8 cellular contexts compared by ENCODE assay signal in the genomic region with DNA sequence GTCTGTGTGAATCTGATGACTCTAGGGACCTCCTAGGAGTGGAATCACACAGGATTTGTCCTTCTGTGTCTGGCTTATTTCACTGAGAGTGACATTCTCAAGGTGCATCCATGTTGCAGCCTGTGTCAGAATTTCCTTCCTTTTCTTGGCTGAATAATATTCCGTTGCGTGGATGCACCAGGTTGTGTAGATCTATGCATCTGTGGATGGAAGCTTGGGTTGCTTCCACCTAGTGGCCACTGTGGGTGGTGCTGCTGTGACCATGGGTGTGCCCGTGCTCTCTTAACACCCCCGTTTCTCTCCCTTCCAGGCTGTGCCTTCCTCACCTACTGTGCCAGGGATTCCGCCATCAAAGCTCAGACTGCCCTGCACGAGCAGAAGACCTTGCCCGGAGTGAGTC.
A peak's percentile ranks its signal among the peaks of the same experiment; 100 is the strongest.
DNase-seq lines count a peak whose midpoint lies in the region; ATAC-seq and TF ChIP-seq lines count a peak whose summit lies in the region.

No MANE protein-coding gene starts in this region.

- no peak for TF ChIP-seq EP300 in Ishikawa (IDR thresholded peaks at IDR 0.05; ENCODE audit: borderline replicate concordance)

- ATAC-seq in stimulated activated naive CD8-positive, alpha-beta T cell treated with anti-CD3 and anti-CD28 coated beads, Interleukin-15, Interleukin-2, amounts not matched to agents 100 U/mL and 50 U/mL, for 24 hours = peak; percentile 65
- ATAC-seq in HG02852 (IDR thresholded peaks at IDR 0.05; ENCODE audit: unreplicated experiment) (no peak), HG03432 (IDR thresholded peaks at IDR 0.05; ENCODE audit: unreplicated experiment) (no peak)

- peak; percentile 48 for TF ChIP-seq CTCF in AG09319 (IDR thresholded peaks at IDR 0.05; ENCODE audit: low read depth, low read length)

- TF ChIP-seq RAD21 in Ishikawa (IDR thresholded peaks at IDR 0.05; ENCODE audit: low read depth) = peak; percentile 40; the same call in 1 of the 2 replicates

- no peak for DNase-seq in AG09319 (ENCODE audit: extremely low read depth, low read depth)
- DNase-seq in activated CD8-positive, alpha-beta memory T cell treated with anti-CD3 and anti-CD28 coated beads, Interleukin-2, amount 50 U/mL, for 48 hours = peak; percentile 70
- peak; percentile 45 for DNase-seq in germinal center (ENCODE audit: low spot score)
- peak; percentile 61 for DNase-seq in stimulated activated naive CD8-positive, alpha-beta T cell treated with anti-CD3 and anti-CD28 coated beads, Interleukin-15, Interleukin-2, amounts not matched to agents 100 U/mL and 50 U/mL, for 24 hours
- DNase-seq in COR-L47 (lab: John Stamatoyannopoulos, UW) = no peak

TF ChIP-seq in Ishikawa, 13 proteins besides CTCF, POLR2A, EP300 and RAD21:
- TF ChIP-seq, protein P1, sequence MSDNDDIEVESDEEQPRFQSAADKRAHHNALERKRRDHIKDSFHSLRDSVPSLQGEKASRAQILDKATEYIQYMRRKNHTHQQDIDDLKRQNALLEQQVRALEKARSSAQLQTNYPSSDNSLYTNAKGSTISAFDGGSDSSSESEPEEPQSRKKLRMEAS (IDR thresholded peaks at IDR 0.05) = no peak
- TF ChIP-seq CREB1 (IDR thresholded peaks at IDR 0.05; ENCODE audit: low read depth) (no peak), EGR1 (IDR thresholded peaks at IDR 0.05) (no peak), YY1 (IDR thresholded peaks at IDR 0.05; ENCODE audit: low read depth) (no peak), TEAD4 (IDR thresholded peaks at IDR 0.05) (no peak), CEBPB (IDR thresholded peaks at IDR 0.05) (no peak), FOXM1 (IDR thresholded peaks at IDR 0.05; ENCODE audit: borderline replicate concordance, low read depth) (no peak), TCF12 (IDR thresholded peaks at IDR 0.05; ENCODE audit: low read depth) (no peak), NFIC (IDR thresholded peaks at IDR 0.05) (no peak), TAF1 (IDR thresholded peaks at IDR 0.05; ENCODE audit: low read depth) (no peak), ZBTB7A (IDR thresholded peaks at IDR 0.05; ENCODE audit: low read depth) (no peak)
- TF ChIP-seq, protein P2, sequence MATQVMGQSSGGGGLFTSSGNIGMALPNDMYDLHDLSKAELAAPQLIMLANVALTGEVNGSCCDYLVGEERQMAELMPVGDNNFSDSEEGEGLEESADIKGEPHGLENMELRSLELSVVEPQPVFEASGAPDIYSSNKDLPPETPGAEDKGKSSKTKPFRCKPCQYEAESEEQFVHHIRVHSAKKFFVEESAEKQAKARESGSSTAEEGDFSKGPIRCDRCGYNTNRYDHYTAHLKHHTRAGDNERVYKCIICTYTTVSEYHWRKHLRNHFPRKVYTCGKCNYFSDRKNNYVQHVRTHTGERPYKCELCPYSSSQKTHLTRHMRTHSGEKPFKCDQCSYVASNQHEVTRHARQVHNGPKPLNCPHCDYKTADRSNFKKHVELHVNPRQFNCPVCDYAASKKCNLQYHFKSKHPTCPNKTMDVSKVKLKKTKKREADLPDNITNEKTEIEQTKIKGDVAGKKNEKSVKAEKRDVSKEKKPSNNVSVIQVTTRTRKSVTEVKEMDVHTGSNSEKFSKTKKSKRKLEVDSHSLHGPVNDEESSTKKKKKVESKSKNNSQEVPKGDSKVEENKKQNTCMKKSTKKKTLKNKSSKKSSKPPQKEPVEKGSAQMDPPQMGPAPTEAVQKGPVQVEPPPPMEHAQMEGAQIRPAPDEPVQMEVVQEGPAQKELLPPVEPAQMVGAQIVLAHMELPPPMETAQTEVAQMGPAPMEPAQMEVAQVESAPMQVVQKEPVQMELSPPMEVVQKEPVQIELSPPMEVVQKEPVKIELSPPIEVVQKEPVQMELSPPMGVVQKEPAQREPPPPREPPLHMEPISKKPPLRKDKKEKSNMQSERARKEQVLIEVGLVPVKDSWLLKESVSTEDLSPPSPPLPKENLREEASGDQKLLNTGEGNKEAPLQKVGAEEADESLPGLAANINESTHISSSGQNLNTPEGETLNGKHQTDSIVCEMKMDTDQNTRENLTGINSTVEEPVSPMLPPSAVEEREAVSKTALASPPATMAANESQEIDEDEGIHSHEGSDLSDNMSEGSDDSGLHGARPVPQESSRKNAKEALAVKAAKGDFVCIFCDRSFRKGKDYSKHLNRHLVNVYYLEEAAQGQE (IDR thresholded peaks at IDR 0.05; ENCODE audit: low read depth) = no peak
- TF ChIP-seq, protein P3, sequence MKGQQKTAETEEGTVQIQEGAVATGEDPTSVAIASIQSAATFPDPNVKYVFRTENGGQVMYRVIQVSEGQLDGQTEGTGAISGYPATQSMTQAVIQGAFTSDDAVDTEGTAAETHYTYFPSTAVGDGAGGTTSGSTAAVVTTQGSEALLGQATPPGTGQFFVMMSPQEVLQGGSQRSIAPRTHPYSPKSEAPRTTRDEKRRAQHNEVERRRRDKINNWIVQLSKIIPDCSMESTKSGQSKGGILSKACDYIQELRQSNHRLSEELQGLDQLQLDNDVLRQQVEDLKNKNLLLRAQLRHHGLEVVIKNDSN (IDR thresholded peaks at IDR 0.05) = no peak
TF ChIP-seq in Ishikawa: peak in this region for 0.

Comparison
In these comparisons a context has a peak if more than half of its experiments do, and no peak if none do; other contexts are left out.
1. DNase-seq: peak in activated CD8-positive, alpha-beta memory T cell treated with anti-CD3 and anti-CD28 coated beads, Interleukin-2, amount 50 U/mL, for 48 hours (single experiment), germinal center (single experiment) and stimulated activated naive CD8-positive, alpha-beta T cell treated with anti-CD3 and anti-CD28 coated beads, Interleukin-15, Interleukin-2, amounts not matched to agents 100 U/mL and 50 U/mL, for 24 hours (single experiment); none in AG09319 (single experiment) and COR-L47 (single experiment).